In genomic region chr18:67140495-67140894, GRCh38 we compare ENCODE assay signal across 11 cellular contexts.
"Had no signal": no experiment of that assay in that cellular context is flagged by ENCODE, and none has a peak within 500 bp of the region (broad histone marks: within the 10 kb centered on the region; RNA-seq: fewer than 3 reads in every experiment).

No MANE protein-coding gene starts in this region.

- H3K4me1 ChIP-seq: HAP-1 had no signal

- H3K9me3 ChIP-seq: HAP-1 had no signal

- FAIRE-seq: H1, H54 had no signal

- H3K36me3 ChIP-seq: HAP-1 had no signal

- H3K9ac ChIP-seq: GM23248 had no signal

- H3K4me3 ChIP-seq: GM23248, GM23338, HAP-1 had no signal

- H3K4me2 ChIP-seq: GM23338 had no signal

- H2AFZ ChIP-seq: GM23248 had no signal

- DNase-seq: GM23248, GOT3, H7, H9, HCEC 1CT, HFFc6 had no signal

- H3K27ac ChIP-seq: GM23248 had no signal

- ATAC-seq: GM23338, HCT116 had no signal
